In the genomic region with DNA sequence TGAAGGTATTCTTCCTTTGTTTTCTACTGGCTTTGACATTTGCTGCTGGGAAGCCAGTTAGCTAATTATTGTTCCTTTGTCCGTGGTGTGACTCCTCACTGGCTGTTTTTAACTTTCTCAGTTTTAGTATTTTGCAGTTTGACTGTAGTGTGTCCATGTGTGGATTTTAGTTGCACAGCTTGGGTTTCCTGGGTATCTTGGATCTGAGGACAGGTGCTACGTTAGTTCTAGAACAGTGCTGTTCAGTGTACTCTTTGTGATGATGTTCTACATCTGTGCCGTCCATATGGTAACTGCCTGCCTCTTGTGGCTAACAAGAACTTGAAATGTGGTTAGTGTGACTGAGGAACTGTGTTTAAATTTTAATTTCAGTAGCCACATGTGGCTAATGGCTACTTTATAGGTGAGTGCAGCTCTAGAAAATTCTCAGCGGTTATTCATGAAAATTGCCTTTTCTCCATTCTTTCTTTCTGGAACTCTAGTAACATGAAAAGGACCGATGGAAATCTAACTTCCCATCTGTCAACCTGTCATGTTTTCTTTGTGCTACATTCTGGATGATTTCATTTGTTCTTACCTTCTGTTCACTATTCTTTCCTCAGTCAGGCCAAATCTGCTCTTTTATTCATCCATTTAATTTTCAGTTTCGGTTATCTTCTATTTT, we compare ENCODE assay signal across 2 cellular contexts.
A peak's percentile ranks its signal among the peaks of the same experiment; 100 is the strongest.
TF ChIP-seq lines count a peak whose summit lies in the region.

No MANE protein-coding gene starts in this region.

TF ChIP-seq in HepG2, 621 proteins besides CTCF, POLR2A, EP300 and RAD21:
- TF ChIP-seq LRRFIP1 (CRISPR knock-in tag; conservative IDR thresholded peaks at IDR 0.05), result no peak
- no peak for TF ChIP-seq SOX13 (IDR thresholded peaks at IDR 0.05)
- TF ChIP-seq SOX13 (CRISPR knock-in tag; conservative IDR thresholded peaks at IDR 0.05 in 1 of 2, IDR thresholded peaks at IDR 0.05 in 1 of 2), result peak in 1 of 2 experiments; percentile 59; a peak in 1 of 4 replicates
- TF ChIP-seq DZIP1 (CRISPR knock-in tag; IDR thresholded peaks at IDR 0.05), result no peak
- TF ChIP-seq, protein P1, sequence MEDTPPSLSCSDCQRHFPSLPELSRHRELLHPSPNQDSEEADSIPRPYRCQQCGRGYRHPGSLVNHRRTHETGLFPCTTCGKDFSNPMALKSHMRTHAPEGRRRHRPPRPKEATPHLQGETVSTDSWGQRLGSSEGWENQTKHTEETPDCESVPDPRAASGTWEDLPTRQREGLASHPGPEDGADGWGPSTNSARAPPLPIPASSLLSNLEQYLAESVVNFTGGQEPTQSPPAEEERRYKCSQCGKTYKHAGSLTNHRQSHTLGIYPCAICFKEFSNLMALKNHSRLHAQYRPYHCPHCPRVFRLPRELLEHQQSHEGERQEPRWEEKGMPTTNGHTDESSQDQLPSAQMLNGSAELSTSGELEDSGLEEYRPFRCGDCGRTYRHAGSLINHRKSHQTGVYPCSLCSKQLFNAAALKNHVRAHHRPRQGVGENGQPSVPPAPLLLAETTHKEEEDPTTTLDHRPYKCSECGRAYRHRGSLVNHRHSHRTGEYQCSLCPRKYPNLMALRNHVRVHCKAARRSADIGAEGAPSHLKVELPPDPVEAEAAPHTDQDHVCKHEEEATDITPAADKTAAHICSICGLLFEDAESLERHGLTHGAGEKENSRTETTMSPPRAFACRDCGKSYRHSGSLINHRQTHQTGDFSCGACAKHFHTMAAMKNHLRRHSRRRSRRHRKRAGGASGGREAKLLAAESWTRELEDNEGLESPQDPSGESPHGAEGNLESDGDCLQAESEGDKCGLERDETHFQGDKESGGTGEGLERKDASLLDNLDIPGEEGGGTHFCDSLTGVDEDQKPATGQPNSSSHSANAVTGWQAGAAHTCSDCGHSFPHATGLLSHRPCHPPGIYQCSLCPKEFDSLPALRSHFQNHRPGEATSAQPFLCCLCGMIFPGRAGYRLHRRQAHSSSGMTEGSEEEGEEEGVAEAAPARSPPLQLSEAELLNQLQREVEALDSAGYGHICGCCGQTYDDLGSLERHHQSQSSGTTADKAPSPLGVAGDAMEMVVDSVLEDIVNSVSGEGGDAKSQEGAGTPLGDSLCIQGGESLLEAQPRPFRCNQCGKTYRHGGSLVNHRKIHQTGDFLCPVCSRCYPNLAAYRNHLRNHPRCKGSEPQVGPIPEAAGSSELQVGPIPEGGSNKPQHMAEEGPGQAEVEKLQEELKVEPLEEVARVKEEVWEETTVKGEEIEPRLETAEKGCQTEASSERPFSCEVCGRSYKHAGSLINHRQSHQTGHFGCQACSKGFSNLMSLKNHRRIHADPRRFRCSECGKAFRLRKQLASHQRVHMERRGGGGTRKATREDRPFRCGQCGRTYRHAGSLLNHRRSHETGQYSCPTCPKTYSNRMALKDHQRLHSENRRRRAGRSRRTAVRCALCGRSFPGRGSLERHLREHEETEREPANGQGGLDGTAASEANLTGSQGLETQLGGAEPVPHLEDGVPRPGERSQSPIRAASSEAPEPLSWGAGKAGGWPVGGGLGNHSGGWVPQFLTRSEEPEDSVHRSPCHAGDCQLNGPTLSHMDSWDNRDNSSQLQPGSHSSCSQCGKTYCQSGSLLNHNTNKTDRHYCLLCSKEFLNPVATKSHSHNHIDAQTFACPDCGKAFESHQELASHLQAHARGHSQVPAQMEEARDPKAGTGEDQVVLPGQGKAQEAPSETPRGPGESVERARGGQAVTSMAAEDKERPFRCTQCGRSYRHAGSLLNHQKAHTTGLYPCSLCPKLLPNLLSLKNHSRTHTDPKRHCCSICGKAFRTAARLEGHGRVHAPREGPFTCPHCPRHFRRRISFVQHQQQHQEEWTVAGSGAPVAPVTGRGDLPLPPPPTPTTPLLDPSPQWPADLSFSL (CRISPR knock-in tag; IDR thresholded peaks at IDR 0.05), result no peak
- TF ChIP-seq SOX5 (CRISPR knock-in tag; IDR thresholded peaks at IDR 0.05; ENCODE audit: borderline replicate concordance), result 0 out of 2 replicates have a peak, but pooled peaks have one; percentile 10

TF ChIP-seq in K562, 482 proteins besides CTCF, POLR2A, EP300 and RAD21 (continues in another document):
- TF ChIP-seq IFI16 (CRISPR knock-in tag; IDR thresholded peaks at IDR 0.05), result no peak
- no peak for TF ChIP-seq ZNF431 (CRISPR knock-in tag; IDR thresholded peaks at IDR 0.05)
- no peak for TF ChIP-seq ELF4 (CRISPR knock-in tag; IDR thresholded peaks at IDR 0.05)
- TF ChIP-seq NR2C1 (IDR thresholded peaks at IDR 0.05), result no peak
- no peak for TF ChIP-seq NR2C1 (tag; IDR thresholded peaks at IDR 0.05)
- TF ChIP-seq GTF2F1 (IDR thresholded peaks at IDR 0.05; ENCODE audit: low read depth, low read length), result no peak
- TF ChIP-seq, protein P2, sequence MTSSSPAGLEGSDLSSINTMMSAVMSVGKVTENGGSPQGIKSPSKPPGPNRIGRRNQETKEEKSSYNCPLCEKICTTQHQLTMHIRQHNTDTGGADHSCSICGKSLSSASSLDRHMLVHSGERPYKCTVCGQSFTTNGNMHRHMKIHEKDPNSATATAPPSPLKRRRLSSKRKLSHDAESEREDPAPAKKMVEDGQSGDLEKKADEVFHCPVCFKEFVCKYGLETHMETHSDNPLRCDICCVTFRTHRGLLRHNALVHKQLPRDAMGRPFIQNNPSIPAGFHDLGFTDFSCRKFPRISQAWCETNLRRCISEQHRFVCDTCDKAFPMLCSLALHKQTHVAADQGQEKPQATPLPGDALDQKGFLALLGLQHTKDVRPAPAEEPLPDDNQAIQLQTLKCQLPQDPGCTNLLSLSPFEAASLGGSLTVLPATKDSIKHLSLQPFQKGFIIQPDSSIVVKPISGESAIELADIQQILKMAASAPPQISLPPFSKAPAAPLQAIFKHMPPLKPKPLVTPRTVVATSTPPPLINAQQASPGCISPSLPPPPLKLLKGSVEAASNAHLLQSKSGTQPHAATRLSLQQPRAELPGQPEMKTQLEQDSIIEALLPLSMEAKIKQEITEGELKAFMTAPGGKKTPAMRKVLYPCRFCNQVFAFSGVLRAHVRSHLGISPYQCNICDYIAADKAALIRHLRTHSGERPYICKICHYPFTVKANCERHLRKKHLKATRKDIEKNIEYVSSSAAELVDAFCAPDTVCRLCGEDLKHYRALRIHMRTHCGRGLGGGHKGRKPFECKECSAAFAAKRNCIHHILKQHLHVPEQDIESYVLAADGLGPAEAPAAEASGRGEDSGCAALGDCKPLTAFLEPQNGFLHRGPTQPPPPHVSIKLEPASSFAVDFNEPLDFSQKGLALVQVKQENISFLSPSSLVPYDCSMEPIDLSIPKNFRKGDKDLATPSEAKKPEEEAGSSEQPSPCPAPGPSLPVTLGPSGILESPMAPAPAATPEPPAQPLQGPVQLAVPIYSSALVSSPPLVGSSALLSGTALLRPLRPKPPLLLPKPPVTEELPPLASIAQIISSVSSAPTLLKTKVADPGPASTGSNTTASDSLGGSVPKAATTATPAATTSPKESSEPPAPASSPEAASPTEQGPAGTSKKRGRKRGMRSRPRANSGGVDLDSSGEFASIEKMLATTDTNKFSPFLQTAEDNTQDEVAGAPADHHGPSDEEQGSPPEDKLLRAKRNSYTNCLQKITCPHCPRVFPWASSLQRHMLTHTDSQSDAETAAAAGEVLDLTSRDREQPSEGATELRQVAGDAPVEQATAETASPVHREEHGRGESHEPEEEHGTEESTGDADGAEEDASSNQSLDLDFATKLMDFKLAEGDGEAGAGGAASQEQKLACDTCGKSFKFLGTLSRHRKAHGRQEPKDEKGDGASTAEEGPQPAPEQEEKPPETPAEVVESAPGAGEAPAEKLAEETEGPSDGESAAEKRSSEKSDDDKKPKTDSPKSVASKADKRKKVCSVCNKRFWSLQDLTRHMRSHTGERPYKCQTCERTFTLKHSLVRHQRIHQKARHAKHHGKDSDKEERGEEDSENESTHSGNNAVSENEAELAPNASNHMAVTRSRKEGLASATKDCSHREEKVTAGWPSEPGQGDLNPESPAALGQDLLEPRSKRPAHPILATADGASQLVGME (CRISPR knock-in tag; IDR thresholded peaks at IDR 0.05), result no peak
- no peak for TF ChIP-seq GABPB1 (CRISPR knock-in tag; IDR thresholded peaks at IDR 0.05)
- TF ChIP-seq ZNF766 (CRISPR knock-in tag; conservative IDR thresholded peaks at IDR 0.05), result no peak
- no peak for TF ChIP-seq POLR2H (tag; IDR thresholded peaks at IDR 0.05; ENCODE audit: low read depth)
- no peak for TF ChIP-seq ILF3 (IDR thresholded peaks at IDR 0.05; ENCODE audit: borderline replicate concordance)
- no peak for TF ChIP-seq PHB (CRISPR knock-in tag; IDR thresholded peaks at IDR 0.05)
- TF ChIP-seq ZNF655 (CRISPR knock-in tag; IDR thresholded peaks at IDR 0.05), result no peak
- TF ChIP-seq KAT2B (IDR thresholded peaks at IDR 0.05; ENCODE audit: low read depth, low read length), result no peak
- no peak for TF ChIP-seq CLOCK (CRISPR knock-in tag; IDR thresholded peaks at IDR 0.05; ENCODE audit: borderline replicate concordance)
- no peak for TF ChIP-seq ZNF165 (CRISPR knock-in tag; IDR thresholded peaks at IDR 0.05; ENCODE audit: borderline replicate concordance)
- no peak for TF ChIP-seq KDM2B (CRISPR knock-in tag; IDR thresholded peaks at IDR 0.05)
- TF ChIP-seq SRF (CRISPR knock-in tag; IDR thresholded peaks at IDR 0.05), result no peak
- no peak; the same call in 1 of the 2 replicates for TF ChIP-seq STAT5A (IDR thresholded peaks at IDR 0.05; ENCODE audit: borderline replicate concordance, low read length)
- 0 out of 2 replicates have a peak, but pooled peaks have one; percentile 18 for TF ChIP-seq CHAMP1 (IDR thresholded peaks at IDR 0.05)
- 0 out of 2 replicates have a peak, but pooled peaks have one; percentile 31 for TF ChIP-seq TEAD4 (IDR thresholded peaks at IDR 0.05; ENCODE audit: low read length)
- TF ChIP-seq TEAD4 (CRISPR knock-in tag; IDR thresholded peaks at IDR 0.05; ENCODE audit: borderline replicate concordance), result no peak
- TF ChIP-seq NEUROD1 (IDR thresholded peaks at IDR 0.05; ENCODE audit: borderline replicate concordance, low read depth, low read length, partially characterized antibody), result no peak
- no peak for TF ChIP-seq RFX7 (CRISPR knock-in tag; IDR thresholded peaks at IDR 0.05)
- TF ChIP-seq ZNF668 (CRISPR knock-in tag; IDR thresholded peaks at IDR 0.05), result no peak
- TF ChIP-seq, protein P3, sequence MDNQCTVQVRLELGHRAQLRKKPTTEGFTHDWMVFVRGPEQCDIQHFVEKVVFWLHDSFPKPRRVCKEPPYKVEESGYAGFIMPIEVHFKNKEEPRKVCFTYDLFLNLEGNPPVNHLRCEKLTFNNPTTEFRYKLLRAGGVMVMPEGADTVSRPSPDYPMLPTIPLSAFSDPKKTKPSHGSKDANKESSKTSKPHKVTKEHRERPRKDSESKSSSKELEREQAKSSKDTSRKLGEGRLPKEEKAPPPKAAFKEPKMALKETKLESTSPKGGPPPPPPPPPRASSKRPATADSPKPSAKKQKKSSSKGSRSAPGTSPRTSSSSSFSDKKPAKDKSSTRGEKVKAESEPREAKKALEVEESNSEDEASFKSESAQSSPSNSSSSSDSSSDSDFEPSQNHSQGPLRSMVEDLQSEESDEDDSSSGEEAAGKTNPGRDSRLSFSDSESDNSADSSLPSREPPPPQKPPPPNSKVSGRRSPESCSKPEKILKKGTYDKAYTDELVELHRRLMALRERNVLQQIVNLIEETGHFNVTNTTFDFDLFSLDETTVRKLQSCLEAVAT (IDR thresholded peaks at IDR 0.05), result no peak
- peak; percentile 86 for TF ChIP-seq MEIS2 (IDR thresholded peaks at IDR 0.05; ENCODE audit: partially characterized antibody)
